11 cellular contexts compared by ENCODE assay signal in genomic region chr1:87044840-87045239, GRCh38.
A peak's percentile ranks its signal among the peaks of the same experiment; 100 is the strongest.
DNase-seq lines count a peak whose midpoint lies in the region; ATAC-seq and TF ChIP-seq lines count a peak whose summit lies in the region.
"Had no signal": no experiment of that assay in that cellular context is flagged by ENCODE, and none has a peak within 500 bp of the region (broad histone marks: within the 10 kb centered on the region; RNA-seq: fewer than 3 reads in every experiment).

No MANE protein-coding gene starts in this region.

- no peaks in the 10 kb centered on the region; a peak in 1 of 4 replicates for H3K4me1 ChIP-seq in SK-N-SH (ENCODE audit: control insufficient read depth in 1 of 2, insufficient read depth in 2 of 2, low read depth in 1 of 2, low read length in 1 of 2)

- POLR2A ChIA-PET in T-cell (lab: Charles Lee) = interaction anchor here in 1 of 2 donors (0.6 to 2.3 kb wide), 4 partner anchors 19 to 189 kb away, joined by 4 to 35 read pairs (median 5); partner anchors contain the start of genes HS2ST1 and SELENOF
- POLR2A ChIA-PET in SK-N-SH (lab: Yijun Ruan, JAX) = no interaction called here

- no peak overlapping the region for H3K27ac ChIP-seq in SK-N-SH (ENCODE audit: low read depth in 2 of 2, low read length in 1 of 2)
- H3K27ac ChIP-seq: epithelial cell of prostate had no signal

- no peaks in the 10 kb centered on the region for H3F3A ChIP-seq in SK-N-SH (replicated peaks; ENCODE audit: insufficient read depth)

- H3K27me3 Mint-ChIP-seq in activated naive CD4-positive, alpha-beta T cell treated with anti-CD3 and anti-CD28 coated beads, Interleukin-2, amount 10 ng/mL, durations not matched to agents 7 days and 5 days = no peaks in the 10 kb centered on the region
- no peaks in the 10 kb centered on the region for H3K27me3 Mint-ChIP-seq in T-cell
- H3K27me3 Mint-ChIP-seq in stimulated activated naive CD8-positive, alpha-beta T cell treated with anti-CD3 and anti-CD28 coated beads, Interleukin-15, Interleukin-2, amounts not matched to agents 100 ng/mL and 50 ng/mL, for 24 hours = no peaks in the 10 kb centered on the region

- 97% methylated on average over 5 of the region's 5 CpGs for WGBS in SK-N-SH (ENCODE audit: low lambda C conversion rate)

- CTCF ChIA-PET in activated naive CD4-positive, alpha-beta T cell treated with anti-CD3 and anti-CD28 coated beads, Interleukin-2, amount 10 ng/mL, durations not matched to agents 7 days and 5 days (lab: Charles Lee) = interaction anchor here (1.1 to 1.9 kb wide), 3 partner anchors 39 to 130 kb away, joined by 3 to 9 read pairs (median 7); partner anchors contain the start of genes HS2ST1 and SELENOF
- CTCF ChIA-PET in T-cell (lab: Charles Lee) (interaction anchor here (0.8 to 3.5 kb wide), 6 partner anchors 39 to 341 kb away, joined by 3 to 16 read pairs (median 6); partner anchors contain the start of genes HS2ST1 (in 1 of the 2), SELENOF (in 1 of the 2) and SH3GLB1 (in 1 of the 2)), SK-N-SH (lab: Yijun Ruan, JAX) (interaction anchor here (0.9 to 1.6 kb wide), 3 partner anchors 19 to 340 kb away, joined by 3 to 4 read pairs (median 3); partner anchors contain the start of gene SH3GLB1)

- H3K4me3 ChIP-seq in SK-N-SH (ENCODE audit: low read depth in 2 of 2, low read length in 1 of 2) = no peak overlapping the region

- no peaks in the 10 kb centered on the region for H3K27me3 ChIP-seq in SK-N-SH (ENCODE audit: insufficient read depth)

- peaks cover 3% of the 10 kb centered on the region for H3K36me3 Mint-ChIP-seq in activated naive CD4-positive, alpha-beta T cell treated with anti-CD3 and anti-CD28 coated beads, Interleukin-2, amount 10 ng/mL, durations not matched to agents 7 days and 5 days
- H3K36me3 Mint-ChIP-seq in T-cell = peaks cover 16% of the 10 kb centered on the region
- peaks cover 15% of the 10 kb centered on the region for H3K36me3 Mint-ChIP-seq in stimulated activated naive CD8-positive, alpha-beta T cell treated with anti-CD3 and anti-CD28 coated beads, Interleukin-15, Interleukin-2, amounts not matched to agents 100 ng/mL and 50 ng/mL, for 24 hours (ENCODE audit: low read depth)

- no peak for TF ChIP-seq RAD21 in SK-N-SH (IDR thresholded peaks at IDR 0.05; ENCODE audit: low read length)

- H3K4me3 Mint-ChIP-seq in activated naive CD4-positive, alpha-beta T cell treated with anti-CD3 and anti-CD28 coated beads, Interleukin-2, amount 10 ng/mL, durations not matched to agents 7 days and 5 days = no peak overlapping the region
- peak overlapping the region in 1 of 3 donors; percentile 70 for H3K4me3 Mint-ChIP-seq in T-cell
- peak overlapping the region; percentile 54 for H3K4me3 Mint-ChIP-seq in stimulated activated naive CD8-positive, alpha-beta T cell treated with anti-CD3 and anti-CD28 coated beads, Interleukin-15, Interleukin-2, amounts not matched to agents 100 ng/mL and 50 ng/mL, for 24 hours

- ATAC-seq in HG02678 (IDR thresholded peaks at IDR 0.05; ENCODE audit: unreplicated experiment) (peak; percentile 26), T-cell (replicated peaks in 1 of 4) (peak; percentile 77 to 81 (median 80))
- ATAC-seq: PC-3, sciatic nerve had no signal

- peak; percentile 45 for DNase-seq in activated naive CD4-positive, alpha-beta T cell treated with anti-CD3 and anti-CD28 coated beads, Interleukin-2, amount 10 ng/mL, durations not matched to agents 7 days and 5 days
- no peak for DNase-seq in activated naive CD4-positive, alpha-beta T cell treated with Interleukin-2 at 50 U/mL for 16 hours
- DNase-seq in T-cell = peak in 31 of 34 experiments; percentile 18 to 77 (median 45)
- DNase-seq in T1000 (lab: John Stamatoyannopoulos, UW) = no peak
- DNase-seq in SK-N-SH = no peak
- no peak for DNase-seq in cerebellum (ENCODE audit: low spot score)
- DNase-seq: PC-3 had no signal

- no peaks in the 10 kb centered on the region for H4K20me1 ChIP-seq in SK-N-SH (ENCODE audit: insufficient read depth)

- peaks cover 30% of the 10 kb centered on the region for H3K4me1 Mint-ChIP-seq in activated naive CD4-positive, alpha-beta T cell treated with anti-CD3 and anti-CD28 coated beads, Interleukin-2, amount 10 ng/mL, durations not matched to agents 7 days and 5 days
- peaks cover 48 to 52% (median 48%) of the 10 kb centered on the region in 3 donors for H3K4me1 Mint-ChIP-seq in T-cell
- H3K4me1 Mint-ChIP-seq in stimulated activated naive CD8-positive, alpha-beta T cell treated with anti-CD3 and anti-CD28 coated beads, Interleukin-15, Interleukin-2, amounts not matched to agents 100 ng/mL and 50 ng/mL, for 24 hours (ENCODE audit: low read depth) = peaks cover 49% of the 10 kb centered on the region

- H3K79me2 ChIP-seq in SK-N-SH (ENCODE audit: insufficient read depth) = no peaks in the 10 kb centered on the region

- peak overlapping the region; percentile 90 for H3K27ac Mint-ChIP-seq in activated naive CD4-positive, alpha-beta T cell treated with anti-CD3 and anti-CD28 coated beads, Interleukin-2, amount 10 ng/mL, durations not matched to agents 7 days and 5 days
- H3K27ac Mint-ChIP-seq in T-cell = peak overlapping the region; percentile 4
- H3K27ac Mint-ChIP-seq in stimulated activated naive CD8-positive, alpha-beta T cell treated with anti-CD3 and anti-CD28 coated beads, Interleukin-15, Interleukin-2, amounts not matched to agents 100 ng/mL and 50 ng/mL, for 24 hours = peak overlapping the region; percentile 46

- no peaks in the 10 kb centered on the region for H3K9me3 ChIP-seq in SK-N-SH

- no peak overlapping the region for H3K4me2 ChIP-seq in SK-N-SH

- no peak overlapping the region for H3K9ac ChIP-seq in SK-N-SH

- no peaks in the 10 kb centered on the region for H3K9me2 ChIP-seq in SK-N-SH

- H3K36me3 ChIP-seq in SK-N-SH (replicated peaks in 1 of 2; ENCODE audit: control insufficient read depth in 1 of 2, insufficient read depth in 2 of 2, low read length in 1 of 2) = no peaks in the 10 kb centered on the region

- no peak overlapping the region for H2AFZ ChIP-seq in SK-N-SH (ENCODE audit: low read depth)

- no peak for TF ChIP-seq EP300 in SK-N-SH (IDR thresholded peaks at IDR 0.05; ENCODE audit: borderline replicate concordance in 1 of 2, low read depth in 1 of 2, low read length in 1 of 2)

- H3K9me3 Mint-ChIP-seq in activated naive CD4-positive, alpha-beta T cell treated with anti-CD3 and anti-CD28 coated beads, Interleukin-2, amount 10 ng/mL, durations not matched to agents 7 days and 5 days = peaks cover 4% of the 10 kb centered on the region
- peaks cover 0 to 11% (median 5%) of the 10 kb centered on the region in 3 donors for H3K9me3 Mint-ChIP-seq in T-cell
- H3K9me3 Mint-ChIP-seq in stimulated activated naive CD8-positive, alpha-beta T cell treated with anti-CD3 and anti-CD28 coated beads, Interleukin-15, Interleukin-2, amounts not matched to agents 100 ng/mL and 50 ng/mL, for 24 hours = peaks cover 8% of the 10 kb centered on the region

- TF ChIP-seq CTCF in SK-N-SH (IDR thresholded peaks at IDR 0.05) = no peak

TF ChIP-seq in SK-N-SH, 30 proteins besides CTCF, POLR2A, EP300 and RAD21:
- TF ChIP-seq RCOR1 (IDR thresholded peaks at IDR 0.05; ENCODE audit: low read length) (no peak), ELF1 (IDR thresholded peaks at IDR 0.05) (no peak), SMC3 (IDR thresholded peaks at IDR 0.05; ENCODE audit: low read depth, low read length) (no peak), RXRA (IDR thresholded peaks at IDR 0.05; ENCODE audit: borderline replicate concordance, low read depth) (no peak), CHD2 (IDR thresholded peaks at IDR 0.05; ENCODE audit: low read length, partially characterized antibody) (no peak), MEF2A (IDR thresholded peaks at IDR 0.05; ENCODE audit: borderline replicate concordance, low read depth) (no peak), SIN3A (IDR thresholded peaks at IDR 0.05; ENCODE audit: borderline replicate concordance, low read depth, low read length) (no peak)
- TF ChIP-seq, protein P1, sequence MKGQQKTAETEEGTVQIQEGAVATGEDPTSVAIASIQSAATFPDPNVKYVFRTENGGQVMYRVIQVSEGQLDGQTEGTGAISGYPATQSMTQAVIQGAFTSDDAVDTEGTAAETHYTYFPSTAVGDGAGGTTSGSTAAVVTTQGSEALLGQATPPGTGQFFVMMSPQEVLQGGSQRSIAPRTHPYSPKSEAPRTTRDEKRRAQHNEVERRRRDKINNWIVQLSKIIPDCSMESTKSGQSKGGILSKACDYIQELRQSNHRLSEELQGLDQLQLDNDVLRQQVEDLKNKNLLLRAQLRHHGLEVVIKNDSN (IDR thresholded peaks at IDR 0.05; ENCODE audit: borderline replicate concordance, low read depth) = no peak

Comparison
In these comparisons a context has a peak if more than half of its experiments do, and no peak if none do; other contexts are left out.
1. DNase-seq: peak in activated naive CD4-positive, alpha-beta T cell treated with anti-CD3 and anti-CD28 coated beads, Interleukin-2, amount 10 ng/mL, durations not matched to agents 7 days and 5 days (single experiment) and T-cell (31 of 34); none in activated naive CD4-positive, alpha-beta T cell treated with Interleukin-2 at 50 U/mL for 16 hours (single experiment), T1000 (single experiment), SK-N-SH (single experiment) and cerebellum (single experiment).
2. H3K27ac Mint-ChIP-seq: peak in every context shown above with its lines; median percentile 90 in activated naive CD4-positive, alpha-beta T cell treated with anti-CD3 and anti-CD28 coated beads, Interleukin-2, amount 10 ng/mL, durations not matched to agents 7 days and 5 days; 46 in stimulated activated naive CD8-positive, alpha-beta T cell treated with anti-CD3 and anti-CD28 coated beads, Interleukin-15, Interleukin-2, amounts not matched to agents 100 ng/mL and 50 ng/mL, for 24 hours; 4 in T-cell.